In the genomic region with DNA sequence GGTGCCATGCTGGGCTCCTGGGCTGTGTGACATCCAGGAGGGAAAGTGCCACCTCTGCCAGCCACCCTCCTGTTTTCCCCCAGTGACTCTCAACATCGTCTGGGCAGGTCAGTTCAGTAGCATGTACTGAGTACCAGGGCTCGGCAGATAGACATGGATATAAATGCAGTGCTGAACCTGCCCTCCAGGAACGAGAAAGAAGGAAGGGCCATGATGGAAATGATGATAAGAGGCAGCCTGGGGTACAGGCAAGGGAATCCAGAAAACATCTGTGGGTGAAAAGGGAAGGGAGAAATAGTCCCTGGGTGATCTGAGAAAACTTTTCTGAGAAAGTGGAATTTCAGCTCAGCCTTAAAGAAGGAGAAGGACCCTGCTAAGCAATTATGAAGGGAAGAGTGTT, we compare ENCODE assay signal across 18 cellular contexts. TPM values are rescaled to one million over a fixed set of nuclear protein-coding genes. Genes with fewer than 3 reads are reported as not detected.
A peak's percentile ranks its signal among the peaks of the same experiment; 100 is the strongest.
DNase-seq lines count a peak whose midpoint lies in the region; ATAC-seq and TF ChIP-seq lines count a peak whose summit lies in the region.
"Had no signal": no experiment of that assay in that cellular context is flagged by ENCODE, and none has a peak within 500 bp of the region (broad histone marks: within the 10 kb centered on the region; RNA-seq: fewer than 3 reads in every experiment).

No MANE protein-coding gene starts in this region.

- H3K36me3 Mint-ChIP-seq in brain, result no peaks in the 10 kb centered on the region
- H3K36me3 Mint-ChIP-seq: CD4-positive, CD25-positive, alpha-beta regulatory T cell had no signal

- H3K23ac ChIP-seq in IMR-90 (ENCODE audit: low read depth, low read length), result no peak overlapping the region

- H3K36me3 ChIP-seq in IMR-90 (ENCODE audit: control insufficient read depth, insufficient read depth, low read length) (no peaks in the 10 kb centered on the region), fibroblast of lung (ENCODE audit: control insufficient read depth, insufficient read depth, low read length) (no peaks in the 10 kb centered on the region), sigmoid colon (no peaks in the 10 kb centered on the region)
- H3K36me3 ChIP-seq: BLaER1 had no signal

- H3K4me1 ChIP-seq in IMR-90 (ENCODE audit: control insufficient read depth, insufficient read depth, low read length) (peaks cover 2% of the 10 kb centered on the region; the same call in 1 of the 2 replicates), fibroblast of lung (ENCODE audit: control insufficient read depth, extremely low read depth, insufficient read depth, low read length) (peaks cover 6% of the 10 kb centered on the region), sigmoid colon (peaks cover 0 to 12% (median 9%) of the 10 kb centered on the region in 4 donors)

- no peak for TF ChIP-seq RAD21 in IMR-90 (IDR thresholded peaks at IDR 0.05; ENCODE audit: low read length)

- dilution Hi-C loops in IMR-90 (cut with HindIII; ENCODE audit: low sequenced_read_pairs, unreplicated experiment), result no loop called here

- no peak overlapping the region for H3K14ac ChIP-seq in IMR-90 (replicated peaks; ENCODE audit: low read depth, low read length)

- no peaks in the 10 kb centered on the region for H3K9me1 ChIP-seq in IMR-90 (ENCODE audit: insufficient read depth, low read length)

- H2BK5ac ChIP-seq in IMR-90 (ENCODE audit: low read depth, low read length, poor library complexity, severe bottlenecking), result no peak overlapping the region

- no peak overlapping the region for H2BK15ac ChIP-seq in IMR-90 (ENCODE audit: low read depth, low read length)

- peak overlapping the region; percentile 24; the same call in 1 of the 2 replicates for H2BK120ac ChIP-seq in IMR-90 (ENCODE audit: low read depth, low read length)

- TF ChIP-seq EP300 in sigmoid colon (IDR thresholded peaks at IDR 0.05), result no peak

- no CpG with 5 or more reads among the region's 3 CpGs for WGBS in IMR-90 (ENCODE audit: extremely low coverage in 2 of 2, insufficient read length in 1 of 2), 2 experiments
- 45 to 66% methylated on average over 3 of the region's 3 CpGs for WGBS in sigmoid colon, 2 donors

- no peak overlapping the region for H4K8ac ChIP-seq in IMR-90 (ENCODE audit: low read depth in 2 of 2, low read length in 2 of 2)

- H3K56ac ChIP-seq in IMR-90 (ENCODE audit: extremely low read depth, insufficient read depth, low read length), result no peak overlapping the region

- H3K27me3 Mint-ChIP-seq in brain, result peaks cover 3% of the 10 kb centered on the region

- peak overlapping the region in 4 of 5 experiments; percentile 0 to 46 (median 8) for H3K4me3 Mint-ChIP-seq in brain
- H3K4me3 Mint-ChIP-seq: CD4-positive, CD25-positive, alpha-beta regulatory T cell had no signal

- BruUV-seq in IMR-90 (replicated peaks; lab: Mats Ljungman, UMichigan), result no TSS peak

- H3K9me3 ChIP-seq in IMR-90 (ENCODE audit: control insufficient read depth, insufficient read depth, low read length), result no peaks in the 10 kb centered on the region
- H3K9me3 ChIP-seq in fibroblast of lung (ENCODE audit: control insufficient read depth, insufficient read depth, low read depth, low read length), result no peaks in the 10 kb centered on the region
- H3K9me3 ChIP-seq in sigmoid colon, result no peaks in the 10 kb centered on the region
- H3K9me3 ChIP-seq: BLaER1 had no signal

- H3K4me2 ChIP-seq in IMR-90 (ENCODE audit: low read depth, low read length) (peak overlapping the region; percentile 27; the same call in 1 of the 2 replicates), fibroblast of lung (ENCODE audit: extremely low read depth, insufficient read depth, low read length) (peak overlapping the region; percentile 57)
- H3K4me2 ChIP-seq: BLaER1 had no signal

- CTCF ChIA-PET in IMR-90 (lab: Yijun Ruan, JAX), result no interaction called here

- no peak overlapping the region for H2BK20ac ChIP-seq in IMR-90 (ENCODE audit: low read depth, low read length)

- intact Hi-C loops in IMR-90 (cut with micrococcal nuclease), result no loop called here
- intact Hi-C loops in sigmoid colon (cut with DNase I), result no loop called here
- intact Hi-C loops in left colon (cut with DNase I, micrococcal nuclease), result no loop called here
- intact Hi-C loops in Right ventricle myocardium inferior (cut with DNase I), result no loop called here

- H3K18ac ChIP-seq in IMR-90 (ENCODE audit: low read depth, low read length), result no peak overlapping the region

- no peak overlapping the region for H3K9ac ChIP-seq in IMR-90 (ENCODE audit: low read depth, low read length)
- H3K9ac ChIP-seq in fibroblast of lung (ENCODE audit: insufficient read depth, low read length), result no peak overlapping the region
- H3K9ac ChIP-seq: BLaER1 had no signal

- TF ChIP-seq POLR2A in IMR-90 (IDR thresholded peaks at IDR 0.05; ENCODE audit: low read depth, low read length), result no peak
- TF ChIP-seq POLR2A in sigmoid colon (IDR thresholded peaks at IDR 0.05), result no peak

- no peak overlapping the region for H2AK5ac ChIP-seq in IMR-90 (ENCODE audit: low read depth, low read length)

- H3K27me3 ChIP-seq in IMR-90 (ENCODE audit: control insufficient read depth, insufficient read depth, low read length) (no peaks in the 10 kb centered on the region), fibroblast of lung (ENCODE audit: control insufficient read depth, insufficient read depth, low read length) (no peaks in the 10 kb centered on the region), sigmoid colon (no peaks in the 10 kb centered on the region)
- H3K27me3 ChIP-seq: BLaER1 had no signal

- no peak overlapping the region for H4K5ac ChIP-seq in IMR-90 (ENCODE audit: low read depth, low read length)

- H2AK9ac ChIP-seq in IMR-90 (replicated peaks; ENCODE audit: low read depth, low read length, poor library complexity), result no peak overlapping the region

- H3K27ac Mint-ChIP-seq in brain, result peak overlapping the region in 4 of 5 experiments; percentile 7 to 80 (median 34)
- H3K27ac Mint-ChIP-seq: CD4-positive, CD25-positive, alpha-beta regulatory T cell had no signal

- no peak overlapping the region for H3K27ac ChIP-seq in IMR-90 (ENCODE audit: insufficient read depth, low read length)
- H3K27ac ChIP-seq in fibroblast of lung (ENCODE audit: insufficient read depth, low read length), result peak overlapping the region; percentile 56
- H3K27ac ChIP-seq in sigmoid colon, result peak overlapping the region in 3 of 4 donors; percentile 9 to 39 (median 23)
- H3K27ac ChIP-seq: BLaER1 had no signal

- no peaks in the 10 kb centered on the region for H3K79me2 ChIP-seq in fibroblast of lung (ENCODE audit: control insufficient read depth, insufficient read depth, low read length)

- no peaks in the 10 kb centered on the region for H3K9me3 Mint-ChIP-seq in brain
- H3K9me3 Mint-ChIP-seq: CD4-positive, CD25-positive, alpha-beta regulatory T cell had no signal

- H3K4me1 Mint-ChIP-seq in brain, result peaks cover 53% of the 10 kb centered on the region
- H3K4me1 Mint-ChIP-seq: CD4-positive, CD25-positive, alpha-beta regulatory T cell had no signal

- H4K91ac ChIP-seq in IMR-90 (ENCODE audit: insufficient read depth, low read depth, low read length), result no peak overlapping the region

- DNase-seq in IMR-90, result no peak
- DNase-seq in fibroblast of lung (ENCODE audit: low read depth in 2 of 2), result no peak
- DNase-seq in sigmoid colon, result no peak
- no peak for DNase-seq in left colon
- DNase-seq in Right ventricle myocardium inferior (ENCODE audit: missing footprints), result no peak
- no peak for DNase-seq in NCI-H1048 (lab: John Stamatoyannopoulos, UW)
- DNase-seq: CD4-positive, CD25-positive, alpha-beta regulatory T cell; DMS53; KBM-7; NCI-H1694; NCI-H2029 treated with DMSO at 0.1 percent for 48 hours; NCI-H526 treated with DMSO at 0.1 percent for 48 hours; SIG-M5 had no signal

- no peak overlapping the region for H3K4ac ChIP-seq in IMR-90 (ENCODE audit: low read depth, low read length)

- in situ Hi-C loops in IMR-90 (cut with MboI; ENCODE audit: low sequenced_read_pairs), result no loop called here

- H2AFZ ChIP-seq in IMR-90 (replicated peaks; ENCODE audit: low read length, poor library complexity) (no peak overlapping the region), fibroblast of lung (ENCODE audit: low read length) (no peak overlapping the region)

- POLR2A ChIA-PET in IMR-90 (lab: Charles Lee; ENCODE audit: unreplicated experiment), result no interaction called here

- TF ChIP-seq CTCF in IMR-90 (conservative IDR thresholded peaks at IDR 0.05; ENCODE audit: low read depth, low read length), result no peak
- TF ChIP-seq CTCF in brain (conservative IDR thresholded peaks at IDR 0.05), result no peak
- TF ChIP-seq CTCF in fibroblast of lung (conservative IDR thresholded peaks at IDR 0.05 in 1 of 2, IDR thresholded peaks at IDR 0.05 in 1 of 2; ENCODE audit: low read depth in 1 of 2, low read length in 2 of 2), result no peak
- TF ChIP-seq CTCF in sigmoid colon (IDR thresholded peaks at IDR 0.05), result no peak

- H4K20me1 ChIP-seq in IMR-90 (ENCODE audit: insufficient read depth, low read length) (no peaks in the 10 kb centered on the region), fibroblast of lung (ENCODE audit: control insufficient read depth, extremely low read depth, insufficient read depth, low read length) (no peaks in the 10 kb centered on the region)
- H4K20me1 ChIP-seq: BLaER1 had no signal

- no peaks in the 10 kb centered on the region for H3K79me1 ChIP-seq in IMR-90 (ENCODE audit: low read depth in 1 of 2, low read length in 2 of 2)

- ATAC-seq in IMR-90 (ENCODE audit: low read depth) (no peak), GM18498 (IDR thresholded peaks at IDR 0.05; ENCODE audit: unreplicated experiment) (no peak), left colon (no peak), Right ventricle myocardium inferior (no peak)
- ATAC-seq: Panc1 had no signal

- H3K4me3 ChIP-seq in IMR-90 (ENCODE audit: insufficient read depth, low read depth, low read length) (no peak overlapping the region), fibroblast of lung (replicated peaks in 1 of 4; ENCODE audit: control extremely low read depth in 1 of 4, insufficient read depth in 1 of 4, low read depth in 3 of 4, low read length in 4 of 4) (no peak overlapping the region), sigmoid colon (no peak overlapping the region)
- H3K4me3 ChIP-seq: BLaER1 had no signal

TF ChIP-seq in IMR-90, 13 proteins besides CTCF, POLR2A, EP300 and RAD21 (continues in another document):
- no peak for TF ChIP-seq NFE2L2 (IDR thresholded peaks at IDR 0.05; ENCODE audit: low read depth, low read length)
- no peak for TF ChIP-seq RCOR1 (IDR thresholded peaks at IDR 0.05; ENCODE audit: insufficient replicate concordance, low read length)
- no peak for TF ChIP-seq CEBPB (IDR thresholded peaks at IDR 0.05; ENCODE audit: low read depth, low read length)

RNA-seq across cellular contexts. Expression of gene CNNM1, which starts 12.1 kb away (rescaled TPM):
- total RNA-seq in IMR-90 (2012; rRNA removed) (0.18 and 0.28 TPM in 2 replicates), fibroblast of lung (0.51 and 0.66 TPM in 2 replicates), sigmoid colon (1 to 10 TPM; 1.1 to 2.2 (median 1.2) TPM), left colon (under 1 TPM; 0.24 to 0.36 TPM), Right ventricle myocardium inferior (0.16 TPM)
- polyA plus RNA-seq in IMR-90 (2012; rRNA removed) (0.32 and 0.39 TPM in 2 replicates), brain (ENCODE audit: insufficient read depth, low read depth, low replicate concordance) (2.2 TPM), fibroblast of lung (0.20 and 1.0 TPM in 2 replicates), sigmoid colon (under 1 TPM in 1 of 3 donors, not detected in 2; 0.23 TPM)
- polyA plus RNA-seq in IMR-90 (2012; cell fraction: cytosol; rRNA removed), result 0.09 and 0.22 TPM in 2 replicates
- polyA plus RNA-seq in IMR-90 (2012; cell fraction: nucleus; rRNA removed; ENCODE audit: low replicate concordance), result 0.25 and 0.44 TPM in 2 replicates
- 0.12 and 0.67 TPM in 2 replicates for polyA plus RNA-seq in fibroblast of lung (2012)
- 0.07 TPM in 1 of 2 replicates, not detected in the other for polyA minus RNA-seq in fibroblast of lung (ENCODE audit: low replicate concordance)
- total RNA-seq: CD4-positive, CD25-positive, alpha-beta regulatory T cell; OCI-LY7 had no signal
